ENCODE assay signal across 11 cellular contexts in the genomic region with DNA sequence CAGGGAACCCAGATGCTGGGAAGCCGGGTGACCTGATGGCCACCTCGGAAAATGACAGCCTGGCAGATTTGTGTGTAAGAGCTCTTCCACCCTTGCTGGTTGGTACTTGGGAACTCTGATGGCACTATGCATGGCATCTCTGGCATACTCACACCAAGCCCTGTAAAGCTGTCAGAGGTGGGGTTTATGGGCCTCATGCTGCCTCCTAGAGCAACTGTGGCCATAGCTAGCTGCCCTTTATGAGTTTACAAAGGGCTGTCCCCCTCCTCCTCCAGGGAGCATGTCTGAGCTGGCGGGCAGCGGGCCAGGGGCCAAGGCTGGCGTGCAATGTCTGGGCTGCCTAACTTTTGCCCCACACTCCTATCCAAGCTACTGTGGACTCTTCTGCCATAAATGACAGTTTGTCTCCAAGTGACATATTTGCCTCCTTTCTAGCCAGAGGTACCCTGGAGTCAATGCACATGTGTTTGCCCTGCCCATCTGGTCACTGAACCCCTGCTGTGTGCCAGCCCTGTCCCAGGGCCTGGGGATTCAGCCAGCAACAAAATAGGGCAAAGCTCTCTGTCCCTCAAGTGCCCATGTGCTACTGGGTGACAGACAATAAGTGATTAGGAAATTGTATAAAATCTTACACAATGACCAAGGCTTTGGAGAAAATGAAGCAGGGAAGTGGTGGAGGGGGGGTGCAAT. TPM values are rescaled to one million over a fixed set of nuclear protein-coding genes. Genes with fewer than 3 reads are reported as not detected.
DNase-seq lines count a peak whose midpoint lies in the region; ATAC-seq, FAIRE-seq and TF ChIP-seq lines count a peak whose summit lies in the region.
"Not testable (repeated sequence)": the region's sequence is repeated elsewhere in the genome, so short reads cannot be mapped to it uniquely, and the experiment has no call there.
"Had no signal": no experiment of that assay in that cellular context is flagged by ENCODE, and none has a peak within 500 bp of the region (broad histone marks: within the 10 kb centered on the region; RNA-seq: fewer than 3 reads in every experiment).

No MANE protein-coding gene starts in this region.

- not testable (repeated sequence) for H3K4me1 ChIP-seq in A549; PC-3 (ENCODE audit: insufficient read depth, low read length); endothelial cell of umbilical vein (ENCODE audit: control insufficient read depth, extremely low read depth, insufficient read depth, low read length); HepG2 (ENCODE audit: insufficient read depth, low read length); mucosa of descending colon (ENCODE audit: low read depth)

- not testable (repeated sequence) for BruUV-seq in PC-3 (replicated peaks; lab: Mats Ljungman, UMichigan); endothelial cell of umbilical vein (replicated peaks; lab: Mats Ljungman, UMichigan); HepG2 (replicated peaks; lab: Mats Ljungman, UMichigan)

- not testable (repeated sequence) for TF ChIP-seq EP300 in A549 (IDR thresholded peaks at IDR 0.05); HepG2 (IDR thresholded peaks at IDR 0.05; ENCODE audit: low read depth in 2 of 2, low read length in 2 of 2); HepG2 (CRISPR knock-in tag; IDR thresholded peaks at IDR 0.05; ENCODE audit: borderline replicate concordance)

- H2AFZ ChIP-seq in PC-3 (ENCODE audit: low read length); endothelial cell of umbilical vein (ENCODE audit: low read depth, low read length); HepG2 (ENCODE audit: low read length): not testable (repeated sequence)

- not testable (repeated sequence) for H3F3A ChIP-seq in PC-3 (ENCODE audit: low read length, unreplicated experiment)

- H3K36me3 ChIP-seq in PC-3 (ENCODE audit: low read depth, low read length); endothelial cell of umbilical vein (ENCODE audit: control insufficient read depth in 2 of 2, extremely low read depth in 1 of 2, insufficient read depth in 2 of 2, low read length in 2 of 2); HepG2 (replicated peaks in 1 of 2; ENCODE audit: control insufficient read depth in 1 of 2, insufficient read depth in 2 of 2, low read length in 2 of 2); mucosa of descending colon (ENCODE audit: low read depth): not testable (repeated sequence)

- not testable (repeated sequence) for H4K20me1 ChIP-seq in PC-3 (ENCODE audit: low read length); endothelial cell of umbilical vein (replicated peaks; ENCODE audit: control insufficient read depth, extremely low read depth, insufficient read depth, low read length); HepG2 (ENCODE audit: insufficient read depth, low read length)

- H3K4me3 ChIP-seq in A549; PC-3 (ENCODE audit: low read length); endothelial cell of umbilical vein (replicated peaks in 1 of 3; ENCODE audit: insufficient read depth in 1 of 3, low read depth in 1 of 3, low read length in 3 of 3); HepG2 (replicated peaks in 1 of 3; ENCODE audit: insufficient read depth in 1 of 3, low read depth in 2 of 3, low read length in 3 of 3); mucosa of descending colon: not testable (repeated sequence)

- POLR2A ChIA-PET in A549 (lab: Yijun Ruan, JAX); PC-3 (lab: Charles Lee; ENCODE audit: unreplicated experiment); endothelial cell of umbilical vein (lab: Charles Lee); HepG2 (lab: Yijun Ruan, JAX): not testable (repeated sequence)

- H3K9me2 ChIP-seq in PC-3 (replicated peaks; ENCODE audit: low read length), result not testable (repeated sequence)

- not testable (repeated sequence) for H3K27me3 ChIP-seq in PC-3 (ENCODE audit: low read length); endothelial cell of umbilical vein (ENCODE audit: control insufficient read depth in 2 of 2, insufficient read depth in 2 of 2, low read length in 2 of 2); HepG2 (ENCODE audit: control insufficient read depth in 1 of 2, insufficient read depth in 2 of 2, low read length in 2 of 2)

- not testable (repeated sequence) for H3K9ac ChIP-seq in PC-3 (ENCODE audit: low read length); endothelial cell of umbilical vein (replicated peaks; ENCODE audit: extremely low read depth, insufficient read depth, low read length); HepG2 (ENCODE audit: insufficient read depth, low read depth, low read length)

- not testable (repeated sequence) for TF ChIP-seq CTCF in A549 (IDR thresholded peaks at IDR 0.05); PC-3 (conservative IDR thresholded peaks at IDR 0.05; ENCODE audit: low read depth, low read length); endothelial cell of umbilical vein (IDR thresholded peaks at IDR 0.05; ENCODE audit: extremely low read depth in 1 of 2, insufficient read depth in 1 of 2, low read depth in 1 of 2, low read length in 2 of 2); HepG2 (CRISPR knock-in tag; IDR thresholded peaks at IDR 0.05); mucosa of descending colon (IDR thresholded peaks at IDR 0.05)

- DNase-seq in A549 (ENCODE audit: low read depth in 1 of 2, low spot score in 1 of 2); PC-3; endothelial cell of umbilical vein (ENCODE audit: low read depth, low spot score); left colon; HepG2 (ENCODE audit: low spot score); mucosa of descending colon: not testable (repeated sequence)

- not testable (repeated sequence) for ATAC-seq in A549, HepG2
- ATAC-seq in PC-3 (peak; percentile 70), left colon (peak; percentile 51), mucosa of descending colon (peak; percentile 17)

- not testable (repeated sequence) for TF ChIP-seq RAD21 in A549 (conservative IDR thresholded peaks at IDR 0.05 in 1 of 2, IDR thresholded peaks at IDR 0.05 in 1 of 2); HepG2 (CRISPR knock-in tag; IDR thresholded peaks at IDR 0.05)

- WGBS in A549 (ENCODE audit: missing lambda C conversion rate), result no CpG with 5 or more reads among the region's 5 CpGs
- no CpG with 5 or more reads among the region's 5 CpGs for WGBS in HepG2 (ENCODE audit: low lambda C conversion rate)

- not testable (repeated sequence) for H3K9me1 ChIP-seq in endothelial cell of umbilical vein (replicated peaks; ENCODE audit: control insufficient read depth, extremely low read depth, insufficient read depth, low read length)

- H3K9me3 ChIP-seq in A549; PC-3 (ENCODE audit: low read length); endothelial cell of umbilical vein (replicated peaks; ENCODE audit: control insufficient read depth, insufficient read depth, low read length); HepG2 (ENCODE audit: low read length); mucosa of descending colon: not testable (repeated sequence)

- in situ Hi-C loops in HepG2 (cut with HindIII; ENCODE audit: extremely low pct_ligation_motif_present, low pct_unique_long_range_greater_than_20kb), result not testable (repeated sequence)

- TF ChIP-seq POLR2A in A549 (IDR thresholded peaks at IDR 0.05; ENCODE audit: low read length); endothelial cell of umbilical vein (IDR thresholded peaks at IDR 0.05; ENCODE audit: low read depth, low read length); HepG2 (IDR thresholded peaks at IDR 0.05; ENCODE audit: insufficient read depth in 1 of 2, low read depth in 2 of 2, low read length in 2 of 2): not testable (repeated sequence)

- dilution Hi-C loops in endothelial cell of umbilical vein (cut with MboI; ENCODE audit: extremely low pct_ligation_motif_present, low sequenced_read_pairs), result not testable (repeated sequence)

- CTCF ChIA-PET in A549 (lab: Yijun Ruan, JAX); PC-3 (lab: Charles Lee); endothelial cell of umbilical vein (lab: Charles Lee); HepG2 (lab: Yijun Ruan, JAX; ENCODE audit: low intra/inter-chr PET ratio, low total read pairs): not testable (repeated sequence)

- intact Hi-C loops in PC-3 (cut with micrococcal nuclease); endothelial cell of umbilical vein (cut with micrococcal nuclease); left colon (cut with DNase I, micrococcal nuclease); HepG2 (cut with micrococcal nuclease; ENCODE audit: unreplicated experiment); mucosa of descending colon (cut with DNase I, micrococcal nuclease): not testable (repeated sequence)

- not testable (repeated sequence) for H3K79me2 ChIP-seq in PC-3 (ENCODE audit: low read length); endothelial cell of umbilical vein (ENCODE audit: control insufficient read depth, insufficient read depth, low read length); HepG2 (ENCODE audit: insufficient read depth, low read length)

- not testable (repeated sequence) for H3K4me2 ChIP-seq in A549; PC-3 (ENCODE audit: low read length); endothelial cell of umbilical vein (ENCODE audit: insufficient read depth, low read length); HepG2 (ENCODE audit: low read depth, low read length)

- H3K27ac ChIP-seq in A549, result peak overlapping the region; percentile 54 to 78; a peak in 4 of 6 replicates
- H3K27ac ChIP-seq in PC-3 (ENCODE audit: low read length); endothelial cell of umbilical vein (ENCODE audit: insufficient read depth, low read depth, low read length); HepG2 (ENCODE audit: extremely low read length, insufficient read depth, low read length): not testable (repeated sequence)

- FAIRE-seq in A549 (lab: Jason Lieb, UNC), result not testable (repeated sequence)
- FAIRE-seq in endothelial cell of umbilical vein (lab: Jason Lieb, UNC) (peak; percentile 4), HepG2 (lab: Jason Lieb, UNC) (peak; percentile 34)

RNA-seq across cellular contexts. Expression of a gene that starts 15.8 kb away (rescaled TPM):
- polyA plus RNA-seq in A549 (2011; rRNA removed) (0.08 and 0.09 TPM in 2 replicates), A549 (2017; fragmentation: RNase III; extraction: RNeasy Plus Mini Kit Qiagen cat#74134 plus additional on column Dnase treatment) (0.16 to 0.36 TPM (median 0.25 TPM) in 3 replicates), endothelial cell of umbilical vein (20.7 and 22.8 TPM in 2 replicates), HepG2 (2011; rRNA removed) (0.62 and 0.65 TPM in 2 replicates)
- 0.08 TPM in 1 of 2 replicates, not detected in the other for polyA plus RNA-seq in A549 (2012; cell fraction: cytosol; rRNA removed)
- 0.43 and 0.61 TPM in 2 replicates for polyA plus RNA-seq in A549 (2012; cell fraction: nucleus; rRNA removed)
- 0.74 and 1.2 TPM in 2 replicates for polyA minus RNA-seq in A549 (2011; rRNA and poly(A)+ RNA removed)
- total RNA-seq in PC-3 (2014; rRNA removed) (not detected in 2 replicates), endothelial cell of umbilical vein (52.5 and 55.1 TPM in 2 replicates), left colon (1 to 10 TPM; 1.4 to 1.8 TPM), HepG2 (2016; rRNA removed; fragmentation: Illumina TruSeq; extraction: Trizol) (not detected in 2 replicates), mucosa of descending colon (1 to 10 TPM; 2.0 to 4.4 (median 2.2) TPM)
- 8.0 and 9.0 TPM in 2 replicates for polyA plus RNA-seq in endothelial cell of umbilical vein (2011; cell fraction: cytosol; rRNA removed)
- 63.3 and 74.7 TPM in 2 replicates for polyA plus RNA-seq in endothelial cell of umbilical vein (2011; cell fraction: nucleus; rRNA removed)
- polyA plus RNA-seq in endothelial cell of umbilical vein (2012), result 14.8 and 15.1 TPM in 2 replicates
- 35.8 and 44.0 TPM in 2 replicates for polyA minus RNA-seq in endothelial cell of umbilical vein
- polyA minus RNA-seq in endothelial cell of umbilical vein (2011; cell fraction: cytosol; rRNA and poly(A)+ RNA removed), result not detected
- polyA minus RNA-seq in endothelial cell of umbilical vein (2011; cell fraction: nucleus; rRNA and poly(A)+ RNA removed), result 37.3 and 55.9 TPM in 2 replicates
- total RNA-seq in HepG2 (2016; cell fraction: cytosol; rRNA removed; fragmentation: Illumina TruSeq; extraction: Trizol; ENCODE audit: low read depth), result not detected in 2 replicates
- total RNA-seq in HepG2 (2016; cell fraction: insoluble cytoplasmic fraction; rRNA removed; fragmentation: Illumina TruSeq; extraction: Trizol), result not detected in 2 replicates
- not detected in 2 replicates for total RNA-seq in HepG2 (2016; cell fraction: membrane; rRNA removed; fragmentation: Illumina TruSeq; extraction: Trizol)
- total RNA-seq in HepG2 (2016; cell fraction: nucleus; rRNA removed; fragmentation: Illumina TruSeq; extraction: Trizol), result not detected in 2 replicates
- polyA plus RNA-seq in HepG2 (2011; cell fraction: cytosol; rRNA removed), result 0.13 and 0.36 TPM in 2 replicates
- 1.1 and 1.5 TPM in 2 replicates for polyA plus RNA-seq in HepG2 (2011; cell fraction: nucleus; rRNA removed)
- polyA plus RNA-seq in HepG2 (2012), result 0.43 TPM in 1 of 2 replicates, not detected in the other
- polyA plus RNA-seq in HepG2 (2016; cell fraction: cytosol; fragmentation: Illumina TruSeq; extraction: Trizol; ENCODE audit: low read depth), result not detected in 2 replicates
- not detected in 2 replicates for polyA plus RNA-seq in HepG2 (2016; cell fraction: insoluble cytoplasmic fraction; fragmentation: Illumina TruSeq; extraction: Trizol; ENCODE audit: low read depth)
- polyA plus RNA-seq in HepG2 (2016; cell fraction: membrane; fragmentation: Illumina TruSeq; extraction: Trizol; ENCODE audit: low read depth), result not detected in 2 replicates
- polyA plus RNA-seq in HepG2 (2016; cell fraction: nucleus; fragmentation: Illumina TruSeq; extraction: Trizol; ENCODE audit: insufficient read depth, low read depth), result not detected in 2 replicates
- polyA minus RNA-seq in HepG2 (2011; rRNA and poly(A)+ RNA removed; ENCODE audit: low replicate concordance), result 0.44 and 1.0 TPM in 2 replicates
- not detected in 2 replicates for polyA minus RNA-seq in HepG2 (2011; cell fraction: cytosol; rRNA and poly(A)+ RNA removed)
- polyA minus RNA-seq in HepG2 (2011; cell fraction: nucleus; rRNA and poly(A)+ RNA removed), result 3.5 and 4.8 TPM in 2 replicates
- total RNA-seq: A172, A673, Daoy, G401 had no signal
- polyA plus RNA-seq: AG04450 had no signal
